Comparison of ENCODE assay signal across 12 cellular contexts in the genomic region with DNA sequence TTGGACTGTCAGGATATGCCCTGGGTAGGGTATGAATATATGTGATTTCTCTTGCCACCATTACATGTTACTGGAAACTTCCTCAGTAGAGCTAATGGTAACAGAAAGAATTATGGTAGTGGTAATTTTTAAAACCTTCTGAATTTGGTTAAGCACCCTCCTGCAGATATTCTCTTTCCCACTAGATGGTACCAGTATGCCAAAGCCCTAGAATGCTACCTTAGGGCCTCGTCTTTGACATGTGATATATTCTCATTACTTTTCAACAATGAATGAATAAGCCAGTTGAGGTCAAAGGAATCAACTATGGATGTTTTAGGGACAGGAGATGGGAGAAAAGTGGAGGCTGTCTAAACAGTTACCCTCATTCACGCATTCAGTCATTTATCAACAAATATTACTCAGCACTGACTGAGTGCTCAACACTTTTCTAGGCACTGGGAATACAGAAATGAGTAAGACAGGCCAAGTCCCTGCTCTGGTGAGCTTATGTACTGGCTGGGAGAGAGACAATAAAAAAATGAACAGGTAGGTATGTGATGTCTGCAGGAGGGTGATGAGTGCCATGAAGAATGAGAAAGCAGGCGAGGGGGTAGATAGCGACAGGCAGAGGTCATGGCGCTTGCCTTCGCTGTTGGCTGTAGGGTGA. TPM values are rescaled to one million over a fixed set of nuclear protein-coding genes. Genes with fewer than 3 reads are reported as not detected.
DNase-seq lines count a peak whose midpoint lies in the region; ATAC-seq and TF ChIP-seq lines count a peak whose summit lies in the region.
"Had no signal": no experiment of that assay in that cellular context is flagged by ENCODE, and none has a peak within 500 bp of the region (broad histone marks: within the 10 kb centered on the region; RNA-seq: fewer than 3 reads in every experiment).

No MANE protein-coding gene starts in this region.

- no peak overlapping the region for H3K4me2 ChIP-seq in neural progenitor cell

- H3K9ac ChIP-seq in neural progenitor cell = no peak overlapping the region

- H3K27ac ChIP-seq in neural progenitor cell (no peak overlapping the region), caudate nucleus (ENCODE audit: low read depth, low read length) (no peak overlapping the region)
- H3K27ac ChIP-seq: colonic mucosa had no signal

- H2AFZ ChIP-seq in neural progenitor cell (replicated peaks) = no peak overlapping the region

- H3K36me3 Mint-ChIP-seq in activated CD4-positive, alpha-beta memory T cell treated with anti-CD3 and anti-CD28 coated beads for 36 hours = no peaks in the 10 kb centered on the region
- no peaks in the 10 kb centered on the region for H3K36me3 Mint-ChIP-seq in activated CD4-positive, alpha-beta memory T cell treated with anti-CD3 and anti-CD28 coated beads, Interleukin-2, amount 10 ng/mL, durations not matched to agents 7 days and 5 days (ENCODE audit: low read depth)
- H3K36me3 Mint-ChIP-seq in brain (no peaks in the 10 kb centered on the region), neural progenitor cell (no peaks in the 10 kb centered on the region)
- H3K36me3 Mint-ChIP-seq: CD8-positive, alpha-beta memory T cell; WTC11 had no signal

- H3K9me3 ChIP-seq in neural progenitor cell (ENCODE audit: low read depth) = no peaks in the 10 kb centered on the region
- H3K9me3 ChIP-seq: colonic mucosa had no signal

- intact Hi-C loops in activated CD4-positive, alpha-beta memory T cell treated with anti-CD3 and anti-CD28 coated beads for 36 hours (cut with micrococcal nuclease) = loop anchor here (1.0 to 10.0 kb wide), 2 partner anchors 30 to 573 kb away; no protein-coding TSS in a partner anchor

- peak overlapping the region; percentile 0 for H3K27ac Mint-ChIP-seq in activated CD4-positive, alpha-beta memory T cell treated with anti-CD3 and anti-CD28 coated beads for 36 hours
- H3K27ac Mint-ChIP-seq in activated CD4-positive, alpha-beta memory T cell treated with anti-CD3 and anti-CD28 coated beads, Interleukin-2, amount 10 ng/mL, durations not matched to agents 7 days and 5 days = no peak overlapping the region
- peak overlapping the region in 1 of 5 experiments; percentile 16 for H3K27ac Mint-ChIP-seq in brain
- H3K27ac Mint-ChIP-seq in neural progenitor cell = no peak overlapping the region
- H3K27ac Mint-ChIP-seq: WTC11 had no signal

- no peaks in the 10 kb centered on the region for H3K9me3 Mint-ChIP-seq in activated CD4-positive, alpha-beta memory T cell treated with anti-CD3 and anti-CD28 coated beads for 36 hours
- H3K9me3 Mint-ChIP-seq in activated CD4-positive, alpha-beta memory T cell treated with anti-CD3 and anti-CD28 coated beads, Interleukin-2, amount 10 ng/mL, durations not matched to agents 7 days and 5 days = no peaks in the 10 kb centered on the region
- H3K9me3 Mint-ChIP-seq in brain (peaks cover 0 to 3% (median 0%) of the 10 kb centered on the region in 5 experiments), neural progenitor cell (no peaks in the 10 kb centered on the region)
- H3K9me3 Mint-ChIP-seq: CD8-positive, alpha-beta memory T cell; WTC11 had no signal

- no peaks in the 10 kb centered on the region for H3K79me2 ChIP-seq in neural progenitor cell (ENCODE audit: low read depth)

- no peaks in the 10 kb centered on the region for H3K27me3 ChIP-seq in neural progenitor cell
- H3K27me3 ChIP-seq: colonic mucosa had no signal

- H4K20me1 ChIP-seq in neural progenitor cell (ENCODE audit: low read depth) = no peaks in the 10 kb centered on the region

- H3K4me1 ChIP-seq in neural progenitor cell = peaks cover 14% of the 10 kb centered on the region
- H3K4me1 ChIP-seq: colonic mucosa had no signal

- no peak overlapping the region for H3K4me3 Mint-ChIP-seq in activated CD4-positive, alpha-beta memory T cell treated with anti-CD3 and anti-CD28 coated beads for 36 hours
- no peak overlapping the region for H3K4me3 Mint-ChIP-seq in activated CD4-positive, alpha-beta memory T cell treated with anti-CD3 and anti-CD28 coated beads, Interleukin-2, amount 10 ng/mL, durations not matched to agents 7 days and 5 days
- H3K4me3 Mint-ChIP-seq in brain (no peak overlapping the region), neural progenitor cell (no peak overlapping the region)
- H3K4me3 Mint-ChIP-seq: WTC11 had no signal

- DNase-seq in activated CD4-positive, alpha-beta memory T cell treated with anti-CD3 and anti-CD28 coated beads for 36 hours = no peak
- no peak for DNase-seq in activated CD4-positive, alpha-beta memory T cell treated with anti-CD3 and anti-CD28 coated beads, Interleukin-2, amount 10 ng/mL, durations not matched to agents 7 days and 5 days
- no peak for DNase-seq in neural progenitor cell (ENCODE audit: low spot score)
- DNase-seq in caudate nucleus (lab: John Stamatoyannopoulos, UW) = no peak
- DNase-seq: CD8-positive, alpha-beta memory T cell; colonic mucosa; stimulated activated CD4-positive, alpha-beta T cell treated with anti-CD3 and anti-CD28 coated beads, Interleukin-2, amount 100 ng/mL, for 48 hours had no signal

- TF ChIP-seq CTCF in brain (conservative IDR thresholded peaks at IDR 0.05) (peak; percentile 28 to 38), neural progenitor cell (IDR thresholded peaks at IDR 0.05) (peak; percentile 39)

- CTCF ChIA-PET in activated CD4-positive, alpha-beta memory T cell treated with anti-CD3 and anti-CD28 coated beads for 36 hours (lab: Charles Lee) = interaction anchor here (0.5 to 2.3 kb wide), 15 partner anchors 10 to 378 kb away, joined by 3 to 15 read pairs (median 4); no protein-coding TSS in a partner anchor
- CTCF ChIA-PET in activated CD4-positive, alpha-beta memory T cell treated with anti-CD3 and anti-CD28 coated beads, Interleukin-2, amount 10 ng/mL, durations not matched to agents 7 days and 5 days (lab: Charles Lee) = interaction anchor here (1.0 to 4.4 kb wide), 10 partner anchors 10 to 574 kb away, joined by 3 to 39 read pairs (median 5); no protein-coding TSS in a partner anchor

- H3K4me1 Mint-ChIP-seq in activated CD4-positive, alpha-beta memory T cell treated with anti-CD3 and anti-CD28 coated beads for 36 hours (ENCODE audit: low read depth) = peaks cover 9% of the 10 kb centered on the region
- H3K4me1 Mint-ChIP-seq in activated CD4-positive, alpha-beta memory T cell treated with anti-CD3 and anti-CD28 coated beads, Interleukin-2, amount 10 ng/mL, durations not matched to agents 7 days and 5 days = peaks cover 20% of the 10 kb centered on the region
- H3K4me1 Mint-ChIP-seq in brain (peaks cover 41% of the 10 kb centered on the region), neural progenitor cell (peaks cover 7% of the 10 kb centered on the region)

- H3K4me3 ChIP-seq in neural progenitor cell = no peak overlapping the region
- H3K4me3 ChIP-seq: colonic mucosa had no signal

- H3K36me3 ChIP-seq in neural progenitor cell = no peaks in the 10 kb centered on the region
- H3K36me3 ChIP-seq: colonic mucosa had no signal

- H3K27me3 Mint-ChIP-seq in activated CD4-positive, alpha-beta memory T cell treated with anti-CD3 and anti-CD28 coated beads for 36 hours = peaks cover 2% of the 10 kb centered on the region
- no peaks in the 10 kb centered on the region for H3K27me3 Mint-ChIP-seq in activated CD4-positive, alpha-beta memory T cell treated with anti-CD3 and anti-CD28 coated beads, Interleukin-2, amount 10 ng/mL, durations not matched to agents 7 days and 5 days
- H3K27me3 Mint-ChIP-seq in brain (peaks cover 26% of the 10 kb centered on the region), neural progenitor cell (ENCODE audit: insufficient read depth, low read depth) (no peaks in the 10 kb centered on the region)

- H3F3A ChIP-seq in neural progenitor cell (ENCODE audit: low read depth) = peaks cover 15% of the 10 kb centered on the region

- ATAC-seq in HG03175 (IDR thresholded peaks at IDR 0.05; ENCODE audit: unreplicated experiment) (peak; percentile 48), GM21717 (IDR thresholded peaks at IDR 0.05; ENCODE audit: unreplicated experiment) (no peak), HG03521 (IDR thresholded peaks at IDR 0.05; ENCODE audit: unreplicated experiment) (no peak)
- ATAC-seq: WTC11 had no signal

- POLR2A ChIA-PET in activated CD4-positive, alpha-beta memory T cell treated with anti-CD3 and anti-CD28 coated beads for 36 hours (lab: Charles Lee) = no interaction called here
- POLR2A ChIA-PET in activated CD4-positive, alpha-beta memory T cell treated with anti-CD3 and anti-CD28 coated beads, Interleukin-2, amount 10 ng/mL, durations not matched to agents 7 days and 5 days (lab: Charles Lee) = interaction anchor here (1.3 to 2.2 kb wide), 2 partner anchors 11 to 13 kb away, joined by 3 to 15 read pairs; no protein-coding TSS in a partner anchor

RNA-seq across cellular contexts. Expression of a gene that starts 14.7 kb away (rescaled TPM):
- not detected for total RNA-seq in activated CD4-positive, alpha-beta memory T cell treated with anti-CD3 and anti-CD28 coated beads for 36 hours
- total RNA-seq in activated CD4-positive, alpha-beta memory T cell treated with anti-CD3 and anti-CD28 coated beads, Interleukin-2, amount 10 ng/mL, durations not matched to agents 7 days and 5 days = not detected
- polyA plus RNA-seq in brain (ENCODE audit: insufficient read depth, low read depth, low replicate concordance) = 10.7 TPM
- 3.0 and 3.2 TPM in 2 replicates for total RNA-seq in neural progenitor cell (ENCODE audit: low replicate concordance)
- total RNA-seq: CD8-positive, alpha-beta memory T cell had no signal
- polyA plus RNA-seq: CD8-positive, alpha-beta memory T cell had no signal
